ENCODE assay signal across 8 cellular contexts in the genomic region with DNA sequence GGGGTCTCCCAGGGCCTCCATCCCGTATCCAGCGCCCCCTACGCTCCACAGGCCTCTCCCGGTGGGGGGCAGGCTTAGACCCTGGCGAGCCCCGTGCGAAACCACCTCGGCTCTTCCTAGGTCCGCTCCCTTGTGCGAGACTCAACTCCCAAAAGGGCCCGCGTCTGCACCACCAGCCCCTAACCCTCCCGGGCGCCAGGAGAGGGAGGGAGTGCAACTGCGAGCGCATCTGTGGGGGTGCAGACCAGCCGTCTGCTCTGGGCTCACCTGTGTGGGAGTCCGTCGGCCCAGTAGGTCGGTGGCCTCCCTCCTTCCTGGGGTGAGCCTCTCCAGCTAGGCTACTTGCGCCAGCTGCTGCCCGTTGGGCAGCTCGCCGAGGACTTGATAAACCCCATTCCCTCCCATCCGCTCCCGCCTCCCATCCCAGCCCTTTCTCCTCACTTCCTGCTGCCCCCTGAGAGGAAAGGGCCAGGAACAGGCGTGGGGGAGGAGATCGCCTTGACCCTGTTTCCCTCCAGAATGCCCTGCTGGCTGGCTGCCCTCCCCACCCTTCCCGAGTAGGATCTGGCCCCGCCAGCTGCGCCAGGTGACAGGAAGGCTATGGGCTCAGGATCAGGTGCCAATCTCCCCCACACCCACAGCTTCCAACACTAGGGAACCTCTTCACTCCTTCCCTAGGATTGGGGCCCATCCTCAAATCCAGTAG. TPM values are rescaled to one million over a fixed set of nuclear protein-coding genes. Genes with fewer than 3 reads are reported as not detected.
A peak's percentile ranks its signal among the peaks of the same experiment; 100 is the strongest.
DNase-seq lines count a peak whose midpoint lies in the region; ATAC-seq and TF ChIP-seq lines count a peak whose summit lies in the region.

A gene with protein sequence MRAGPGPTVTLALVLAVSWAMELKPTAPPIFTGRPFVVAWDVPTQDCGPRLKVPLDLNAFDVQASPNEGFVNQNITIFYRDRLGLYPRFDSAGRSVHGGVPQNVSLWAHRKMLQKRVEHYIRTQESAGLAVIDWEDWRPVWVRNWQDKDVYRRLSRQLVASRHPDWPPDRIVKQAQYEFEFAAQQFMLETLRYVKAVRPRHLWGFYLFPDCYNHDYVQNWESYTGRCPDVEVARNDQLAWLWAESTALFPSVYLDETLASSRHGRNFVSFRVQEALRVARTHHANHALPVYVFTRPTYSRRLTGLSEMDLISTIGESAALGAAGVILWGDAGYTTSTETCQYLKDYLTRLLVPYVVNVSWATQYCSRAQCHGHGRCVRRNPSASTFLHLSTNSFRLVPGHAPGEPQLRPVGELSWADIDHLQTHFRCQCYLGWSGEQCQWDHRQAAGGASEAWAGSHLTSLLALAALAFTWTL (minus strand): TSS at position 360 of the 706 bp plus-strand sequence. CDS start 2,256 bp downstream, outside the sequence.

- H3K9me2 ChIP-seq in HCT116 (ENCODE audit: insufficient read depth): no peaks in the 10 kb centered on the region

- CTCF ChIA-PET in HCT116 (lab: Charles Lee): interaction anchor here (0.8 to 1.2 kb wide), 2 partner anchors 15 to 45 kb away, joined by 3 to 11 read pairs; no protein-coding TSS in a partner anchor

- H2AFZ ChIP-seq in HCT116 (ENCODE audit: low read depth, low read length, poor library complexity, severe bottlenecking): no peak within 1 kb of the TSS

- intact Hi-C loops in HCT116 (cut with micrococcal nuclease): no loop called here

- peaks cover 58% of the 10 kb centered on the region for H3K79me2 ChIP-seq in HCT116 (ENCODE audit: insufficient read depth, low read length)

- TF ChIP-seq RAD21 in HCT116 (IDR thresholded peaks at IDR 0.05; ENCODE audit: low read depth): no peak

- RAD21 ChIA-PET in HCT116 (lab: Charles Lee; ENCODE audit: low non-redundant PET in 1 of 2, low total read pairs in 2 of 2, uncharacterized antibody in 2 of 2, unreplicated experiment in 2 of 2): interaction anchor here in 1 of 2 experiments (1.5 kb wide), 1 partner anchor 23 kb away, joined by 4 read pairs; the partner anchor contains the start of genes HYAL3 and NAA80

- H3K4me1 ChIP-seq in HCT116 (ENCODE audit: control insufficient read depth in 1 of 2, insufficient read depth in 2 of 2, low read length in 2 of 2) (peaks cover 48 to 73% of the 10 kb centered on the region in 2 experiments), neutrophil (ENCODE audit: control insufficient read depth in 1 of 2, insufficient read depth in 1 of 2, low read depth in 1 of 2, low read length in 1 of 2) (peaks cover 92 to 96% of the 10 kb centered on the region in 2 experiments)

- H4K20me1 ChIP-seq in HCT116 (ENCODE audit: insufficient read depth): no peaks in the 10 kb centered on the region

- in situ Hi-C loops in SK-MEL-5 (cut with HindIII; ENCODE audit: low pct_unique_long_range_greater_than_20kb, low sequenced_read_pairs): no loop called here

- TF ChIP-seq CTCF in HCT116 (IDR thresholded peaks at IDR 0.05 in 2 of 3, conservative IDR thresholded peaks at IDR 0.05 in 1 of 3; ENCODE audit: borderline replicate concordance in 1 of 3, insufficient read depth in 1 of 3, low read depth in 2 of 3, low read length in 2 of 3): no peak
- no peak for TF ChIP-seq CTCF in fibroblast of mammary gland (conservative IDR thresholded peaks at IDR 0.05; ENCODE audit: control insufficient read depth, insufficient read depth, low read depth, low read length)
- no peak for TF ChIP-seq CTCF in neutrophil (IDR thresholded peaks at IDR 0.05)

- H3K4me3 ChIP-seq in HCT116 (replicated peaks in 1 of 2; ENCODE audit: low read depth in 1 of 2, low read length in 2 of 2) (peak within 1 kb of the TSS; percentile 64 to 92), fibroblast of mammary gland (ENCODE audit: control insufficient read depth, low read depth, low read length) (peak within 1 kb of the TSS; percentile 84), neutrophil (ENCODE audit: low read depth in 1 of 2, low read length in 1 of 2) (peak within 1 kb of the TSS; percentile 72 to 77)

- POLR2A ChIA-PET in HCT116 (lab: Charles Lee): interaction anchor here (1.1 to 1.3 kb wide), 2 partner anchors 14 to 23 kb away, joined by 3 to 4 read pairs; partner anchors contain the start of genes HYAL3 and NAA80

- H3K27me3 ChIP-seq in HCT116 (ENCODE audit: insufficient read depth, low read length): no peaks in the 10 kb centered on the region
- H3K27me3 ChIP-seq in neutrophil: no peaks in the 10 kb centered on the region

- no peak for TF ChIP-seq POLR2A in HCT116 (IDR thresholded peaks at IDR 0.05; ENCODE audit: borderline replicate concordance, extremely low read depth, insufficient read depth, insufficient read length)

- no peak for DNase-seq in HCT116 (ENCODE audit: low read depth, low spot score)
- DNase-seq in SK-MEL-5 (ENCODE audit: low read depth, low spot score): no peak
- DNase-seq in fibroblast of mammary gland (ENCODE audit: low read depth): no peak
- no peak for DNase-seq in HuH-7 (ENCODE audit: low spot score)
- DNase-seq in hypothalamus (lab: John Stamatoyannopoulos, UW): no peak

- H3K36me3 ChIP-seq in HCT116 (ENCODE audit: control insufficient read depth in 1 of 2, insufficient read depth in 2 of 2, low read length in 2 of 2) (peaks cover 9 to 29% of the 10 kb centered on the region in 2 experiments; a peak in 2 of 4 replicates), neutrophil (peaks cover 6% of the 10 kb centered on the region)

- no TSS peak for BruUV-seq in HCT116 (replicated peaks; lab: Mats Ljungman, UMichigan)

- peak within 1 kb of the TSS; percentile 88 for H3K9ac ChIP-seq in HCT116 (ENCODE audit: low read length)

- ATAC-seq in HCT116 (no peak), GM21423 (IDR thresholded peaks at IDR 0.05; ENCODE audit: unreplicated experiment) (no peak), GM19467 (IDR thresholded peaks at IDR 0.05; ENCODE audit: unreplicated experiment) (no peak)

- H3K27ac ChIP-seq in HCT116 (ENCODE audit: low read depth, low read length) (peak within 1 kb of the TSS; percentile 93), neutrophil (peak within 1 kb of the TSS; percentile 95)

- H3K9me3 ChIP-seq in HCT116 (ENCODE audit: control insufficient read depth in 1 of 2, insufficient read depth in 1 of 2, low read depth in 1 of 2, low read length in 2 of 2) (no peaks in the 10 kb centered on the region), neutrophil (no peaks in the 10 kb centered on the region)

- peak within 1 kb of the TSS; percentile 92 for H3K4me2 ChIP-seq in HCT116 (ENCODE audit: low read length)

TF ChIP-seq in HCT116, 20 proteins besides CTCF, POLR2A, EP300 and RAD21 (continues in another document):
- TF ChIP-seq, protein P1, sequence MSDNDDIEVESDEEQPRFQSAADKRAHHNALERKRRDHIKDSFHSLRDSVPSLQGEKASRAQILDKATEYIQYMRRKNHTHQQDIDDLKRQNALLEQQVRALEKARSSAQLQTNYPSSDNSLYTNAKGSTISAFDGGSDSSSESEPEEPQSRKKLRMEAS (IDR thresholded peaks at IDR 0.05): no peak
- TF ChIP-seq SIN3A (IDR thresholded peaks at IDR 0.05; ENCODE audit: low read depth) (no peak), CEBPB (IDR thresholded peaks at IDR 0.05; ENCODE audit: low read depth) (no peak), SRF (IDR thresholded peaks at IDR 0.05; ENCODE audit: low read depth) (no peak), ATF3 (IDR thresholded peaks at IDR 0.05) (no peak), ZFX (IDR thresholded peaks at IDR 0.05) (no peak), EZH2 (IDR thresholded peaks at IDR 0.05) (no peak), TCF7L2 (IDR thresholded peaks at IDR 0.05; ENCODE audit: borderline replicate concordance, extremely low read depth, insufficient read depth, insufficient read length) (no peak), EZH2phosphoT487 (IDR thresholded peaks at IDR 0.05; ENCODE audit: borderline replicate concordance) (no peak), CBX3 (IDR thresholded peaks at IDR 0.05; ENCODE audit: low read depth) (no peak), SP1 (IDR thresholded peaks at IDR 0.05; ENCODE audit: low read depth) (no peak), YY1 (IDR thresholded peaks at IDR 0.05; ENCODE audit: extremely low read depth, insufficient replicate concordance, low read depth, low read length) (no peak), FOSL1 (IDR thresholded peaks at IDR 0.05; ENCODE audit: low read depth) (no peak), ZBTB33 (IDR thresholded peaks at IDR 0.05; ENCODE audit: extremely low read depth, insufficient replicate concordance, low read length) (no peak)

RNA-seq across cellular contexts. Expression of the gene that starts here (rescaled TPM):
- 42.2 TPM for total RNA-seq in HCT116 (2021; ENCODE audit: unreplicated experiment)
- 57.5 and 64.1 TPM in 2 replicates for polyA plus RNA-seq in HCT116 (2012)
- 78.5 and 86.4 TPM in 2 replicates for total RNA-seq in SK-MEL-5 (2014; rRNA removed; shearing (Covaris generic))
- polyA plus RNA-seq in SK-MEL-5 (2015; cell fraction: cytosol; rRNA removed): 114 and 116 TPM in 2 replicates
- 16.3 and 32.5 TPM in 2 replicates for polyA plus RNA-seq in SK-MEL-5 (2015; cell fraction: nucleus; rRNA removed)
